ENCODE assay signal across 18 cellular contexts in the genomic region with DNA sequence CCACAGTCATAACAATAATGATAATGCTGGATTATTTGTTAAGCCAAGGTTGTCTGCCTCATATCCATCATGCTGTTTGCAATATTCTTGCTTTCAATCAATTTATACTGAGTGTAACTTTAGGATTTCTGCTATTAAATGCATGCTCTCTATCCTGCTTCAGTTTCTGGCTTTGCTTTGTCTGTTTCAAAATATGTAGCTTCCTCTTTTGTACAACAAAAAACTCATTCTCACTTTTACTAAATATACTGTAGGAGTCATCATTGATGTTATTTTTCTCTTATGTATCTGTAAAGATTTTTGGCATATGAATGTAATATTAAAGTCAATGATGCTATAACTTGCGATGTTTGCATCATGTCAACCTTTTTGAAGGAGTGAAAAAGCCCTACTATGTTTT.
A peak's percentile ranks its signal among the peaks of the same experiment; 100 is the strongest.
DNase-seq lines count a peak whose midpoint lies in the region; ATAC-seq and TF ChIP-seq lines count a peak whose summit lies in the region.
"Had no signal": no experiment of that assay in that cellular context is flagged by ENCODE, and none has a peak within 500 bp of the region (broad histone marks: within the 10 kb centered on the region; RNA-seq: fewer than 3 reads in every experiment).

No MANE protein-coding gene starts in this region.

- no peak for TF ChIP-seq EP300 in stomach (IDR thresholded peaks at IDR 0.05)

- no peaks in the 10 kb centered on the region for H3K9me3 Mint-ChIP-seq in natural killer cell
- H3K9me3 Mint-ChIP-seq: CD14-positive monocyte had no signal

- intact Hi-C loops in natural killer cell (cut with micrococcal nuclease) (loop anchor here (5.0 kb wide), 1 partner anchor 393 kb away; no protein-coding TSS in a partner anchor), stomach (cut with DNase I; ENCODE audit: low total_unique reads) (no loop called here), cardiac septum (cut with DNase I) (loop anchor here (10.0 kb wide), 1 partner anchor 151 kb away; the partner anchor contains the start of gene GPD2)

- no peak overlapping the region for H3K27ac Mint-ChIP-seq in natural killer cell

- TF ChIP-seq CTCF in OCI-LY3 (IDR thresholded peaks at IDR 0.05; ENCODE audit: low read depth, low read length) (no peak), natural killer cell (IDR thresholded peaks at IDR 0.05) (no peak), stomach (IDR thresholded peaks at IDR 0.05) (no peak)

- H3K36me3 ChIP-seq in OCI-LY3 (replicated peaks; ENCODE audit: low read depth, low read length) (peaks cover 6% of the 10 kb centered on the region), stomach (peaks cover 0 to 24% (median 15%) of the 10 kb centered on the region in 4 donors)

- WGBS in stomach, 5 donors: 97 to 100% (median 98%) methylated on average over 1 of the region's 1 CpG

- no peak overlapping the region for H3K9ac ChIP-seq in OCI-LY3 (ENCODE audit: low read length)

- H2AFZ ChIP-seq in OCI-LY3 (ENCODE audit: low read depth, low read length): no peak overlapping the region

- no peak for TF ChIP-seq POLR2A in GM18505 (IDR thresholded peaks at IDR 0.05; ENCODE audit: borderline replicate concordance, extremely low read depth, insufficient read depth, insufficient read length)
- TF ChIP-seq POLR2A in stomach (IDR thresholded peaks at IDR 0.05): no peak

- peak overlapping the region; percentile 26; the same call in 1 of the 2 replicates for H3K4me2 ChIP-seq in OCI-LY3 (ENCODE audit: low read length)

- peak; percentile 2 for DNase-seq in CD1c-positive myeloid dendritic cell (ENCODE audit: extremely low spot score)
- no peak for DNase-seq in NCI-H128 (lab: John Stamatoyannopoulos, UW; ENCODE audit: unreplicated experiment)
- no peak for DNase-seq in natural killer cell
- DNase-seq in stomach: no peak
- DNase-seq in cardiac septum (ENCODE audit: low spot score): no peak
- DNase-seq: Caco-2, KBM-7, NCI-H1417, NCI-H187 treated with DMSO at 0.1 percent for 48 hours, NCI-H345, NCI-H526 treated with DMSO at 0.1 percent for 48 hours, Peyer's patch, Right ventricle myocardium superior had no signal

- H3K4me3 ChIP-seq in OCI-LY3 (ENCODE audit: low read length): no peak overlapping the region
- H3K4me3 ChIP-seq in stomach: no peak overlapping the region
- H3K4me3 ChIP-seq: Peyer's patch had no signal

- H3K4me1 Mint-ChIP-seq in natural killer cell: no peaks in the 10 kb centered on the region

- peaks cover 18% of the 10 kb centered on the region for H3K36me3 Mint-ChIP-seq in natural killer cell

- H3K9me3 ChIP-seq in OCI-LY3 (ENCODE audit: insufficient read depth, low read length) (no peaks in the 10 kb centered on the region), stomach (no peaks in the 10 kb centered on the region)
- H3K9me3 ChIP-seq: Caco-2, Peyer's patch had no signal

- H3K79me2 ChIP-seq in OCI-LY3 (ENCODE audit: low read length): no peaks in the 10 kb centered on the region

- H3K27me3 ChIP-seq in OCI-LY3 (ENCODE audit: low read depth, low read length): no peaks in the 10 kb centered on the region
- no peaks in the 10 kb centered on the region for H3K27me3 ChIP-seq in stomach
- H3K27me3 ChIP-seq: Peyer's patch had no signal

- H3K27me3 Mint-ChIP-seq in natural killer cell (ENCODE audit: low read depth in 2 of 2): no peaks in the 10 kb centered on the region

- ATAC-seq in GM18505 (IDR thresholded peaks at IDR 0.05; ENCODE audit: unreplicated experiment) (peak; percentile 52), HG02610 (IDR thresholded peaks at IDR 0.05; ENCODE audit: unreplicated experiment) (peak; percentile 56), natural killer cell (no peak)
- ATAC-seq: SK-N-SH treated with all-trans-retinoic acid at 6 μM for 48 hours had no signal

- H3K4me1 ChIP-seq in OCI-LY3 (ENCODE audit: low read length): peaks cover 21% of the 10 kb centered on the region
- peaks cover 0 to 8% (median 4%) of the 10 kb centered on the region in 4 donors for H3K4me1 ChIP-seq in stomach
- H3K4me1 ChIP-seq: Caco-2, Peyer's patch had no signal

- H4K20me1 ChIP-seq in OCI-LY3 (ENCODE audit: insufficient read depth, low read length): no peaks in the 10 kb centered on the region

- no peak overlapping the region for H3K4me3 Mint-ChIP-seq in natural killer cell
- H3K4me3 Mint-ChIP-seq: CD14-positive monocyte had no signal

- H3K27ac ChIP-seq in OCI-LY3 (ENCODE audit: low read length) (no peak overlapping the region), stomach (no peak overlapping the region)
- H3K27ac ChIP-seq: Peyer's patch had no signal

Comparison
In these comparisons a context has a peak if more than half of its experiments do, and no peak if none do; other contexts are left out.
1. ATAC-seq: peak in GM18505 (single experiment) and HG02610 (single experiment); none in natural killer cell (0 of 3).